Comparison of ENCODE assay signal across 25 cellular contexts in the genomic region with DNA sequence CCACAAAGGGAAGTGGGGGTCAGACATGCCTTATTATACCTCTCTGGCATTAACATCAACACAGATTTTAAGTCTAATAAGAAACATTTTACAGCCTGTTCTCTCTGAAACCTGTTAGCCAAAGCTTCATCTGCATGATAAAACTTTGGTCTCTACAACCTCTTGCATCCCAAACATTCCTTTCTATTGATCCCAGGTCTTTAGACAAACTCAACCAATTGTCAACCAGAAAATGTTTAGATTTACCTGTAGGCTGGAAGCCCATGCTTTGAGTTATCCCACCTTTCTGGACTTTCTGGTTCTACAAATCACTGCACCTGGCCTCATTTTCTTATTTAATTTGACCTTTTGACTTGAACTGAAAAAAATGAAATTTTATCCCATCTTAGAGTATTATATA. TPM values are rescaled to one million over a fixed set of nuclear protein-coding genes. Genes with fewer than 3 reads are reported as not detected.
"Had no signal": no experiment of that assay in that cellular context is flagged by ENCODE, and none has a peak within 500 bp of the region (broad histone marks: within the 10 kb centered on the region; RNA-seq: fewer than 3 reads in every experiment).

No MANE protein-coding gene starts in this region.

- H3K4me3 ChIP-seq: ascending aorta, left ventricle myocardium inferior, mucosa of descending colon, right lobe of liver, transverse colon had no signal

- ATAC-seq: activated CD8-positive, alpha-beta T cell treated with anti-CD3 and anti-CD28 coated beads, Interleukin-2, amount 10 ng/mL, durations not matched to agents 7 days and 5 days; mucosa of descending colon had no signal

- H3K4me1 ChIP-seq: ascending aorta, left ventricle myocardium inferior, right lobe of liver had no signal

- H3K9me3 ChIP-seq: ascending aorta, left ventricle myocardium inferior, mucosa of descending colon, right lobe of liver, transverse colon had no signal

- H3K4me1 Mint-ChIP-seq: activated B cell treated with CpG ODN at 0.5 μM for 24 hours; central memory CD8-positive, alpha-beta T cell; immature natural killer cell; naive B cell had no signal

- H3K9me3 Mint-ChIP-seq: activated B cell treated with CpG ODN at 0.5 μM for 24 hours; central memory CD8-positive, alpha-beta T cell; immature natural killer cell; naive B cell; stimulated activated naive CD8-positive, alpha-beta T cell treated with anti-CD3 and anti-CD28 coated beads, Interleukin-15, Interleukin-2, amounts not matched to agents 100 ng/mL and 50 ng/mL, for 24 hours had no signal

- H3K27ac ChIP-seq: ascending aorta, left ventricle myocardium inferior, right lobe of liver, transverse colon had no signal

- H3K27me3 ChIP-seq: ascending aorta, right lobe of liver, transverse colon had no signal

- H3K27ac Mint-ChIP-seq: activated B cell treated with CpG ODN at 0.5 μM for 24 hours; activated CD8-positive, alpha-beta T cell treated with anti-CD3 and anti-CD28 coated beads, Interleukin-2, amount 10 ng/mL, durations not matched to agents 7 days and 5 days; naive B cell; stimulated activated naive CD8-positive, alpha-beta T cell treated with anti-CD3 and anti-CD28 coated beads, Interleukin-15, Interleukin-2, amounts not matched to agents 100 ng/mL and 50 ng/mL, for 24 hours had no signal

- H3K27me3 Mint-ChIP-seq: activated B cell treated with CpG ODN at 0.5 μM for 24 hours; central memory CD8-positive, alpha-beta T cell; naive B cell; stimulated activated naive CD8-positive, alpha-beta T cell treated with anti-CD3 and anti-CD28 coated beads, Interleukin-15, Interleukin-2, amounts not matched to agents 100 ng/mL and 50 ng/mL, for 24 hours had no signal

- H3K4me3 Mint-ChIP-seq: activated B cell treated with CpG ODN at 0.5 μM for 24 hours; activated CD8-positive, alpha-beta T cell treated with anti-CD3 and anti-CD28 coated beads, Interleukin-2, amount 10 ng/mL, durations not matched to agents 7 days and 5 days; central memory CD8-positive, alpha-beta T cell; immature natural killer cell; naive B cell; stimulated activated naive CD8-positive, alpha-beta T cell treated with anti-CD3 and anti-CD28 coated beads, Interleukin-15, Interleukin-2, amounts not matched to agents 100 ng/mL and 50 ng/mL, for 24 hours had no signal

- DNase-seq: activated B cell treated with CpG ODN at 0.5 μM for 24 hours; activated CD4-positive, alpha-beta T cell treated with anti-CD3 and anti-CD28 coated beads for 4 hours; activated CD8-positive, alpha-beta T cell treated with anti-CD3 and anti-CD28 coated beads, Interleukin-2, amount 10 ng/mL, durations not matched to agents 7 days and 5 days; activated effector memory CD4-positive, alpha-beta T cell treated with anti-CD3 and anti-CD28 coated beads, Interleukin-2, amount 50 U/mL, for 16 hours; activated naive CD4-positive, alpha-beta T cell treated with anti-CD3 and anti-CD28 coated beads, Interleukin-2, amount 50 U/mL, for 16 hours; activated T-cell treated with anti-CD3 and anti-CD28 coated beads, Interleukin-2, amount 50 U/mL, for 48 hours; cortex of kidney; erythroblast; immature natural killer cell; kidney glomerular epithelial cell; left ventricle myocardium inferior; mammary epithelial cell; mucosa of descending colon; naive B cell; right lobe of liver; small intestine; stimulated activated CD4-positive, alpha-beta T cell treated with anti-CD3 and anti-CD28 coated beads, Interleukin-15, amount 100 ng/mL, for 24 hours; stimulated activated CD4-positive, alpha-beta T cell treated with anti-CD3 and anti-CD28 coated beads, Interleukin-2, amount 100 ng/mL, for 48 hours; SW 1271; transverse colon had no signal

RNA-seq across cellular contexts. Expression of a gene that starts 59.9 kb away (rescaled TPM):
- total RNA-seq: activated B cell treated with CpG ODN at 0.5 μM for 24 hours; activated CD8-positive, alpha-beta T cell treated with anti-CD3 and anti-CD28 coated beads, Interleukin-2, amount 10 ng/mL, durations not matched to agents 7 days and 5 days; osteocyte; pulmonary artery endothelial cell had no signal
- polyA plus RNA-seq: immature natural killer cell had no signal
